Comparison of ENCODE assay signal across 9 cellular contexts in the genomic region with DNA sequence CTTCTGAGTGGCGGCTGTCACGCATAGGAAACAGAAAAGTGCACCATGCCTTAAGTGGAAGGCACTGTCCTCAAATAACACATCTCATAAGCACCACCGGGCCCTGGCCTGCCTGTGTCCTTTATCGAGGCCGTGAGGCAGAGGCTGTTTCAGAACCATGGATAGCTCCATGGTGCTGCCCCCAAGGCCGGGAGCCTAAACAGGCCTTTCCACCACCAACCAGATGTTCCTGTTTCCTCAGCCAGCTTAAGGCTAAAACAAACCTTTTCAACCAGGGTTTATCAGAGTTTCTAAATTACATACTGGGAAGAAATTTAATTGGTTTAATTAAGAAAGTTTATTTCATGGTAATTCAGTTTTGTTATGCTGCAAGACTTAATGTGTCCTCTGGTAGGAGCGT.
DNase-seq lines count a peak whose midpoint lies in the region; ATAC-seq and TF ChIP-seq lines count a peak whose summit lies in the region.
"Had no signal": no experiment of that assay in that cellular context is flagged by ENCODE, and none has a peak within 500 bp of the region (broad histone marks: within the 10 kb centered on the region; RNA-seq: fewer than 3 reads in every experiment).

No MANE protein-coding gene starts in this region.

- H3K36me3 Mint-ChIP-seq in activated CD4-positive, alpha-beta memory T cell treated with anti-CD3 and anti-CD28 coated beads, Interleukin-2, amount 10 ng/mL, durations not matched to agents 7 days and 5 days (ENCODE audit: low read depth) = no peaks in the 10 kb centered on the region

- DNase-seq in BE2C (peak; percentile 19), iPS DF 6.9 (ENCODE audit: low read depth, low spot score) (peak; percentile 31), COR-L47 (lab: John Stamatoyannopoulos, UW) (no peak), NCI-H1930 (lab: John Stamatoyannopoulos, UW) (no peak)
- DNase-seq in activated CD4-positive, alpha-beta memory T cell treated with anti-CD3 and anti-CD28 coated beads, Interleukin-2, amount 10 ng/mL, durations not matched to agents 7 days and 5 days = peak; percentile 24

- no peak overlapping the region for H3K27ac ChIP-seq in iPS DF 6.9 (ENCODE audit: low read length)
- H3K27ac ChIP-seq: ovary had no signal

- no peak overlapping the region for H3K4me3 Mint-ChIP-seq in activated CD4-positive, alpha-beta memory T cell treated with anti-CD3 and anti-CD28 coated beads, Interleukin-2, amount 10 ng/mL, durations not matched to agents 7 days and 5 days

- no CpG with 5 or more reads among the region's 7 CpGs for WGBS in iPS DF 6.9 (ENCODE audit: insufficient coverage, insufficient read length)

- no peaks in the 10 kb centered on the region for H3K4me1 Mint-ChIP-seq in activated CD4-positive, alpha-beta memory T cell treated with anti-CD3 and anti-CD28 coated beads, Interleukin-2, amount 10 ng/mL, durations not matched to agents 7 days and 5 days

- no peaks in the 10 kb centered on the region for H3K27me3 ChIP-seq in BE2C
- H3K27me3 ChIP-seq in iPS DF 6.9 (ENCODE audit: control insufficient read depth, insufficient read depth, low read length) = no peaks in the 10 kb centered on the region
- H3K27me3 ChIP-seq: ovary had no signal

- H3K9me3 Mint-ChIP-seq in activated CD4-positive, alpha-beta memory T cell treated with anti-CD3 and anti-CD28 coated beads, Interleukin-2, amount 10 ng/mL, durations not matched to agents 7 days and 5 days = no peaks in the 10 kb centered on the region

- H3K36me3 ChIP-seq in BE2C = no peaks in the 10 kb centered on the region
- no peaks in the 10 kb centered on the region for H3K36me3 ChIP-seq in iPS DF 6.9 (ENCODE audit: control insufficient read depth, insufficient read depth, low read length)
- H3K36me3 ChIP-seq: ovary had no signal

- no peak overlapping the region for H3K4me3 ChIP-seq in BE2C (ENCODE audit: low read depth, low read length)
- no peak overlapping the region for H3K4me3 ChIP-seq in iPS DF 6.9 (ENCODE audit: low read length)
- H3K4me3 ChIP-seq: ovary had no signal

- H3K4me1 ChIP-seq in BE2C (peaks cover 21% of the 10 kb centered on the region), iPS DF 6.9 (ENCODE audit: control insufficient read depth, insufficient read depth, low read length) (no peaks in the 10 kb centered on the region)

- no peaks in the 10 kb centered on the region for H3K27me3 Mint-ChIP-seq in activated CD4-positive, alpha-beta memory T cell treated with anti-CD3 and anti-CD28 coated beads, Interleukin-2, amount 10 ng/mL, durations not matched to agents 7 days and 5 days

- TF ChIP-seq CTCF in BE2C (IDR thresholded peaks at IDR 0.05; ENCODE audit: low read depth, low read length) = no peak

- H3K9me3 ChIP-seq in BE2C = no peaks in the 10 kb centered on the region
- no peaks in the 10 kb centered on the region for H3K9me3 ChIP-seq in iPS DF 6.9 (ENCODE audit: control insufficient read depth, insufficient read depth, low read length)
- H3K9me3 ChIP-seq: ovary had no signal

- POLR2A ChIA-PET in activated CD4-positive, alpha-beta memory T cell treated with anti-CD3 and anti-CD28 coated beads, Interleukin-2, amount 10 ng/mL, durations not matched to agents 7 days and 5 days (lab: Charles Lee) = no interaction called here

- ATAC-seq in HG02938 (IDR thresholded peaks at IDR 0.05; ENCODE audit: unreplicated experiment) (peak; percentile 58), HG02610 (IDR thresholded peaks at IDR 0.05; ENCODE audit: unreplicated experiment) (no peak), HG03139 (IDR thresholded peaks at IDR 0.05; ENCODE audit: unreplicated experiment) (no peak)

- H3K27ac Mint-ChIP-seq in activated CD4-positive, alpha-beta memory T cell treated with anti-CD3 and anti-CD28 coated beads, Interleukin-2, amount 10 ng/mL, durations not matched to agents 7 days and 5 days = no peak overlapping the region

- CTCF ChIA-PET in activated CD4-positive, alpha-beta memory T cell treated with anti-CD3 and anti-CD28 coated beads, Interleukin-2, amount 10 ng/mL, durations not matched to agents 7 days and 5 days (lab: Charles Lee) = no interaction called here

Comparison
In these comparisons a context has a peak if more than half of its experiments do, and no peak if none do; other contexts are left out.
1. DNase-seq: peak in BE2C (single experiment), activated CD4-positive, alpha-beta memory T cell treated with anti-CD3 and anti-CD28 coated beads, Interleukin-2, amount 10 ng/mL, durations not matched to agents 7 days and 5 days (single experiment) and iPS DF 6.9 (single experiment); none in COR-L47 (single experiment) and NCI-H1930 (0 of 2).